ENCODE assay signal across 21 cellular contexts in genomic region chr2:100807707-100808106, GRCh38.
"Had no signal": no experiment of that assay in that cellular context is flagged by ENCODE, and none has a peak within 500 bp of the region (broad histone marks: within the 10 kb centered on the region; RNA-seq: fewer than 3 reads in every experiment).

No MANE protein-coding gene starts in this region.

- H3K36me3 ChIP-seq: MG63, SJCRH30 had no signal

- FAIRE-seq: RCC 7860 had no signal

- H3K9me3 ChIP-seq: MG63, SJCRH30 had no signal

- H3K4me1 ChIP-seq: SJCRH30 had no signal

- ATAC-seq: SK-N-SH treated with all-trans-retinoic acid at 6 μM for 48 hours had no signal

- H3K27ac ChIP-seq: SJCRH30 had no signal

- DNase-seq: IMR-90, Karpas-422, KG1, MG63, NCI-H1092, NCI-H1105 treated with DMSO at 0.1 percent for 48 hours, NCI-H1417 treated with DMSO at 0.1 percent for 48 hours, NCI-H146, NCI-H1694 treated with DMSO at 0.1 percent for 48 hours, NCI-H1930, NCI-H2081, NCI-H2107, NCI-H2227 treated with DMSO at 0.1 percent for 48 hours, NCI-H524, NCI-H69, NCI-H774, RPMI8226, SHP77 treated with DMSO at 0.1 percent for 48 hours, SJCRH30 had no signal

- H3K4me3 ChIP-seq: MG63, SJCRH30 had no signal

- H3K27me3 ChIP-seq: MG63, SJCRH30 had no signal
